1 cellular context compared by ENCODE assay signal in the genomic region with DNA sequence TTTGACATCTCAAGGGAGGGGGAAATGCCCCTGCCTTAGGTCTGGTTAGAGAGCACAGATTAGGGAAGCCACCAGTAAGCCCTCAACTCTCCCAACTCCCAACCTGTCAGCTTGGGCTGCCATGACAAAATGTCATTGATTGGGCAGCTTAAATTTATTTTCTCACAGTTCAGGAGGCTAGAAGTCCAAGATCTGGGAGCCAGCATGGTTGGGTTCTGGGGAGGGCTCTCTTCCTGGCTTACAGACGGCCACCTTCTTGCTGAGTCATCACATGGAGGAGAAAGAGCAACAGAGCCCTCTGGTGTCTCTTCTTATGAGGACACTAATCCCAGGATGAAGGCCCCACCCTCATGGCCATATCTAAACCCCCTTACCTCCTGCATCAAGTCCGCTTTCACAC.
TF ChIP-seq lines count a peak whose summit lies in the region.

No MANE protein-coding gene starts in this region.

TF ChIP-seq in K562, 482 proteins besides CTCF, POLR2A, EP300 and RAD21 (continued from another document):
- peak; percentile 70; the same call in 1 of the 2 replicates for TF ChIP-seq ZEB2 (IDR thresholded peaks at IDR 0.05)
- no peak for TF ChIP-seq ZNF311 (CRISPR knock-in tag; IDR thresholded peaks at IDR 0.05)
- TF ChIP-seq, protein P1, sequence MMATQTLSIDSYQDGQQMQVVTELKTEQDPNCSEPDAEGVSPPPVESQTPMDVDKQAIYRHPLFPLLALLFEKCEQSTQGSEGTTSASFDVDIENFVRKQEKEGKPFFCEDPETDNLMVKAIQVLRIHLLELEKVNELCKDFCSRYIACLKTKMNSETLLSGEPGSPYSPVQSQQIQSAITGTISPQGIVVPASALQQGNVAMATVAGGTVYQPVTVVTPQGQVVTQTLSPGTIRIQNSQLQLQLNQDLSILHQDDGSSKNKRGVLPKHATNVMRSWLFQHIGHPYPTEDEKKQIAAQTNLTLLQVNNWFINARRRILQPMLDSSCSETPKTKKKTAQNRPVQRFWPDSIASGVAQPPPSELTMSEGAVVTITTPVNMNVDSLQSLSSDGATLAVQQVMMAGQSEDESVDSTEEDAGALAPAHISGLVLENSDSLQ (IDR thresholded peaks at IDR 0.05) = 0 out of 2 replicates have a peak, but pooled peaks have one; percentile 13
- TF ChIP-seq ZNF561 (CRISPR knock-in tag; conservative IDR thresholded peaks at IDR 0.05) = no peak
- TF ChIP-seq, protein P2, sequence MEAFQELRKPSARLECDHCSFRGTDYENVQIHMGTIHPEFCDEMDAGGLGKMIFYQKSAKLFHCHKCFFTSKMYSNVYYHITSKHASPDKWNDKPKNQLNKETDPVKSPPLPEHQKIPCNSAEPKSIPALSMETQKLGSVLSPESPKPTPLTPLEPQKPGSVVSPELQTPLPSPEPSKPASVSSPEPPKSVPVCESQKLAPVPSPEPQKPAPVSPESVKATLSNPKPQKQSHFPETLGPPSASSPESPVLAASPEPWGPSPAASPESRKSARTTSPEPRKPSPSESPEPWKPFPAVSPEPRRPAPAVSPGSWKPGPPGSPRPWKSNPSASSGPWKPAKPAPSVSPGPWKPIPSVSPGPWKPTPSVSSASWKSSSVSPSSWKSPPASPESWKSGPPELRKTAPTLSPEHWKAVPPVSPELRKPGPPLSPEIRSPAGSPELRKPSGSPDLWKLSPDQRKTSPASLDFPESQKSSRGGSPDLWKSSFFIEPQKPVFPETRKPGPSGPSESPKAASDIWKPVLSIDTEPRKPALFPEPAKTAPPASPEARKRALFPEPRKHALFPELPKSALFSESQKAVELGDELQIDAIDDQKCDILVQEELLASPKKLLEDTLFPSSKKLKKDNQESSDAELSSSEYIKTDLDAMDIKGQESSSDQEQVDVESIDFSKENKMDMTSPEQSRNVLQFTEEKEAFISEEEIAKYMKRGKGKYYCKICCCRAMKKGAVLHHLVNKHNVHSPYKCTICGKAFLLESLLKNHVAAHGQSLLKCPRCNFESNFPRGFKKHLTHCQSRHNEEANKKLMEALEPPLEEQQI (IDR thresholded peaks at IDR 0.05) = no peak
- TF ChIP-seq MCM7 (IDR thresholded peaks at IDR 0.05) = no peak
- no peak for TF ChIP-seq ZKSCAN3 (CRISPR knock-in tag; IDR thresholded peaks at IDR 0.05)
- no peak for TF ChIP-seq CCAR2 (IDR thresholded peaks at IDR 0.05; ENCODE audit: low read depth, low read length)
- TF ChIP-seq ATF7 (IDR thresholded peaks at IDR 0.05) = peak; percentile 54; the same call in 1 of the 2 replicates
- TF ChIP-seq, protein P3, sequence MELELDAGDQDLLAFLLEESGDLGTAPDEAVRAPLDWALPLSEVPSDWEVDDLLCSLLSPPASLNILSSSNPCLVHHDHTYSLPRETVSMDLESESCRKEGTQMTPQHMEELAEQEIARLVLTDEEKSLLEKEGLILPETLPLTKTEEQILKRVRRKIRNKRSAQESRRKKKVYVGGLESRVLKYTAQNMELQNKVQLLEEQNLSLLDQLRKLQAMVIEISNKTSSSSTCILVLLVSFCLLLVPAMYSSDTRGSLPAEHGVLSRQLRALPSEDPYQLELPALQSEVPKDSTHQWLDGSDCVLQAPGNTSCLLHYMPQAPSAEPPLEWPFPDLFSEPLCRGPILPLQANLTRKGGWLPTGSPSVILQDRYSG (tag; conservative IDR thresholded peaks at IDR 0.05; ENCODE audit: low read depth) = no peak
- TF ChIP-seq RBM34 (IDR thresholded peaks at IDR 0.05; ENCODE audit: borderline replicate concordance, insufficient read depth, low read length) = no peak
- no peak for TF ChIP-seq PYGO2 (tag; IDR thresholded peaks at IDR 0.05)
- TF ChIP-seq ZNF41 (CRISPR knock-in tag; conservative IDR thresholded peaks at IDR 0.05) = no peak
- TF ChIP-seq, protein P4, sequence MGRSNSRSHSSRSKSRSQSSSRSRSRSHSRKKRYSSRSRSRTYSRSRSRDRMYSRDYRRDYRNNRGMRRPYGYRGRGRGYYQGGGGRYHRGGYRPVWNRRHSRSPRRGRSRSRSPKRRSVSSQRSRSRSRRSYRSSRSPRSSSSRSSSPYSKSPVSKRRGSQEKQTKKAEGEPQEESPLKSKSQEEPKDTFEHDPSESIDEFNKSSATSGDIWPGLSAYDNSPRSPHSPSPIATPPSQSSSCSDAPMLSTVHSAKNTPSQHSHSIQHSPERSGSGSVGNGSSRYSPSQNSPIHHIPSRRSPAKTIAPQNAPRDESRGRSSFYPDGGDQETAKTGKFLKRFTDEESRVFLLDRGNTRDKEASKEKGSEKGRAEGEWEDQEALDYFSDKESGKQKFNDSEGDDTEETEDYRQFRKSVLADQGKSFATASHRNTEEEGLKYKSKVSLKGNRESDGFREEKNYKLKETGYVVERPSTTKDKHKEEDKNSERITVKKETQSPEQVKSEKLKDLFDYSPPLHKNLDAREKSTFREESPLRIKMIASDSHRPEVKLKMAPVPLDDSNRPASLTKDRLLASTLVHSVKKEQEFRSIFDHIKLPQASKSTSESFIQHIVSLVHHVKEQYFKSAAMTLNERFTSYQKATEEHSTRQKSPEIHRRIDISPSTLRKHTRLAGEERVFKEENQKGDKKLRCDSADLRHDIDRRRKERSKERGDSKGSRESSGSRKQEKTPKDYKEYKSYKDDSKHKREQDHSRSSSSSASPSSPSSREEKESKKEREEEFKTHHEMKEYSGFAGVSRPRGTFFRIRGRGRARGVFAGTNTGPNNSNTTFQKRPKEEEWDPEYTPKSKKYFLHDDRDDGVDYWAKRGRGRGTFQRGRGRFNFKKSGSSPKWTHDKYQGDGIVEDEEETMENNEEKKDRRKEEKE (IDR thresholded peaks at IDR 0.05; ENCODE audit: borderline replicate concordance in 1 of 2, control insufficient read depth in 1 of 2, low read depth in 2 of 2, low read length in 1 of 2) = no peak
- TF ChIP-seq FOS (IDR thresholded peaks at IDR 0.05; ENCODE audit: extremely low read depth, insufficient read length) = no peak
- TF ChIP-seq, protein P5, sequence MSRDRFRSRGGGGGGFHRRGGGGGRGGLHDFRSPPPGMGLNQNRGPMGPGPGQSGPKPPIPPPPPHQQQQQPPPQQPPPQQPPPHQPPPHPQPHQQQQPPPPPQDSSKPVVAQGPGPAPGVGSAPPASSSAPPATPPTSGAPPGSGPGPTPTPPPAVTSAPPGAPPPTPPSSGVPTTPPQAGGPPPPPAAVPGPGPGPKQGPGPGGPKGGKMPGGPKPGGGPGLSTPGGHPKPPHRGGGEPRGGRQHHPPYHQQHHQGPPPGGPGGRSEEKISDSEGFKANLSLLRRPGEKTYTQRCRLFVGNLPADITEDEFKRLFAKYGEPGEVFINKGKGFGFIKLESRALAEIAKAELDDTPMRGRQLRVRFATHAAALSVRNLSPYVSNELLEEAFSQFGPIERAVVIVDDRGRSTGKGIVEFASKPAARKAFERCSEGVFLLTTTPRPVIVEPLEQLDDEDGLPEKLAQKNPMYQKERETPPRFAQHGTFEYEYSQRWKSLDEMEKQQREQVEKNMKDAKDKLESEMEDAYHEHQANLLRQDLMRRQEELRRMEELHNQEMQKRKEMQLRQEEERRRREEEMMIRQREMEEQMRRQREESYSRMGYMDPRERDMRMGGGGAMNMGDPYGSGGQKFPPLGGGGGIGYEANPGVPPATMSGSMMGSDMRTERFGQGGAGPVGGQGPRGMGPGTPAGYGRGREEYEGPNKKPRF (IDR thresholded peaks at IDR 0.05; ENCODE audit: low read depth, low read length) = no peak
- no peak for TF ChIP-seq SP1 (CRISPR knock-in tag; IDR thresholded peaks at IDR 0.05)
- TF ChIP-seq CSDE1 (IDR thresholded peaks at IDR 0.05) = no peak
- TF ChIP-seq, protein P6, sequence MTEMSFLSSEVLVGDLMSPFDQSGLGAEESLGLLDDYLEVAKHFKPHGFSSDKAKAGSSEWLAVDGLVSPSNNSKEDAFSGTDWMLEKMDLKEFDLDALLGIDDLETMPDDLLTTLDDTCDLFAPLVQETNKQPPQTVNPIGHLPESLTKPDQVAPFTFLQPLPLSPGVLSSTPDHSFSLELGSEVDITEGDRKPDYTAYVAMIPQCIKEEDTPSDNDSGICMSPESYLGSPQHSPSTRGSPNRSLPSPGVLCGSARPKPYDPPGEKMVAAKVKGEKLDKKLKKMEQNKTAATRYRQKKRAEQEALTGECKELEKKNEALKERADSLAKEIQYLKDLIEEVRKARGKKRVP (CRISPR knock-in tag; IDR thresholded peaks at IDR 0.05) = no peak
- TF ChIP-seq PTTG1 (tag; IDR thresholded peaks at IDR 0.05; ENCODE audit: low read depth) = no peak
- TF ChIP-seq TEAD1 (CRISPR knock-in tag; IDR thresholded peaks at IDR 0.05) = no peak
- TF ChIP-seq ARID2 (IDR thresholded peaks at IDR 0.05) = peak; percentile 97
- no peak for TF ChIP-seq MEF2A (IDR thresholded peaks at IDR 0.05; ENCODE audit: control insufficient read depth, low read depth, low read length)
- no peak for TF ChIP-seq SMARCC2 (IDR thresholded peaks at IDR 0.05; ENCODE audit: low read depth)
- no peak for TF ChIP-seq FOXJ2 (tag; IDR thresholded peaks at IDR 0.05)
- TF ChIP-seq ARNT (IDR thresholded peaks at IDR 0.05) = peak in 1 of 2 experiments; percentile 54; a peak in 1 of 4 replicates
- TF ChIP-seq, protein P7, sequence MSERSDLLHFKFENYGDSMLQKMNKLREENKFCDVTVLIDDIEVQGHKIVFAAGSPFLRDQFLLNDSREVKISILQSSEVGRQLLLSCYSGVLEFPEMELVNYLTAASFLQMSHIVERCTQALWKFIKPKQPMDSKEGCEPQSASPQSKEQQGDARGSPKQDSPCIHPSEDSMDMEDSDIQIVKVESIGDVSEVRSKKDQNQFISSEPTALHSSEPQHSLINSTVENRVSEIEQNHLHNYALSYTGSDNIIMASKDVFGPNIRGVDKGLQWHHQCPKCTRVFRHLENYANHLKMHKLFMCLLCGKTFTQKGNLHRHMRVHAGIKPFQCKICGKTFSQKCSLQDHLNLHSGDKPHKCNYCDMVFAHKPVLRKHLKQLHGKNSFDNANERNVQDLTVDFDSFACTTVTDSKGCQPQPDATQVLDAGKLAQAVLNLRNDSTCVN (CRISPR knock-in tag; IDR thresholded peaks at IDR 0.05) = no peak
- no peak for TF ChIP-seq ZNF384 (IDR thresholded peaks at IDR 0.05; ENCODE audit: low read depth, low read length)
- TF ChIP-seq ZNF12 (CRISPR knock-in tag; IDR thresholded peaks at IDR 0.05) = no peak
- TF ChIP-seq MYNN (IDR thresholded peaks at IDR 0.05) = no peak
- no peak for TF ChIP-seq MYNN (CRISPR knock-in tag; IDR thresholded peaks at IDR 0.05)
- no peak for TF ChIP-seq CBFB (CRISPR knock-in tag; IDR thresholded peaks at IDR 0.05)
- TF ChIP-seq EP400 (IDR thresholded peaks at IDR 0.05) = peak; percentile 66
- no peak for TF ChIP-seq CEBPB (tag; IDR thresholded peaks at IDR 0.05)
- TF ChIP-seq, protein P8, sequence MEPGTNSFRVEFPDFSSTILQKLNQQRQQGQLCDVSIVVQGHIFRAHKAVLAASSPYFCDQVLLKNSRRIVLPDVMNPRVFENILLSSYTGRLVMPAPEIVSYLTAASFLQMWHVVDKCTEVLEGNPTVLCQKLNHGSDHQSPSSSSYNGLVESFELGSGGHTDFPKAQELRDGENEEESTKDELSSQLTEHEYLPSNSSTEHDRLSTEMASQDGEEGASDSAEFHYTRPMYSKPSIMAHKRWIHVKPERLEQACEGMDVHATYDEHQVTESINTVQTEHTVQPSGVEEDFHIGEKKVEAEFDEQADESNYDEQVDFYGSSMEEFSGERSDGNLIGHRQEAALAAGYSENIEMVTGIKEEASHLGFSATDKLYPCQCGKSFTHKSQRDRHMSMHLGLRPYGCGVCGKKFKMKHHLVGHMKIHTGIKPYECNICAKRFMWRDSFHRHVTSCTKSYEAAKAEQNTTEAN (CRISPR knock-in tag; IDR thresholded peaks at IDR 0.05) = no peak
- TF ChIP-seq, protein P9, sequence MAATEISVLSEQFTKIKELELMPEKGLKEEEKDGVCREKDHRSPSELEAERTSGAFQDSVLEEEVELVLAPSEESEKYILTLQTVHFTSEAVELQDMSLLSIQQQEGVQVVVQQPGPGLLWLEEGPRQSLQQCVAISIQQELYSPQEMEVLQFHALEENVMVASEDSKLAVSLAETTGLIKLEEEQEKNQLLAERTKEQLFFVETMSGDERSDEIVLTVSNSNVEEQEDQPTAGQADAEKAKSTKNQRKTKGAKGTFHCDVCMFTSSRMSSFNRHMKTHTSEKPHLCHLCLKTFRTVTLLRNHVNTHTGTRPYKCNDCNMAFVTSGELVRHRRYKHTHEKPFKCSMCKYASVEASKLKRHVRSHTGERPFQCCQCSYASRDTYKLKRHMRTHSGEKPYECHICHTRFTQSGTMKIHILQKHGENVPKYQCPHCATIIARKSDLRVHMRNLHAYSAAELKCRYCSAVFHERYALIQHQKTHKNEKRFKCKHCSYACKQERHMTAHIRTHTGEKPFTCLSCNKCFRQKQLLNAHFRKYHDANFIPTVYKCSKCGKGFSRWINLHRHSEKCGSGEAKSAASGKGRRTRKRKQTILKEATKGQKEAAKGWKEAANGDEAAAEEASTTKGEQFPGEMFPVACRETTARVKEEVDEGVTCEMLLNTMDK (IDR thresholded peaks at IDR 0.05; ENCODE audit: borderline replicate concordance, insufficient read depth, low read depth, low read length, poor library complexity, severe bottlenecking) = no peak
- no peak for TF ChIP-seq PHB2 (IDR thresholded peaks at IDR 0.05; ENCODE audit: low read depth)
- TF ChIP-seq GATAD2A (IDR thresholded peaks at IDR 0.05) = no peak
